27 cellular contexts compared by ENCODE assay signal in the genomic region with DNA sequence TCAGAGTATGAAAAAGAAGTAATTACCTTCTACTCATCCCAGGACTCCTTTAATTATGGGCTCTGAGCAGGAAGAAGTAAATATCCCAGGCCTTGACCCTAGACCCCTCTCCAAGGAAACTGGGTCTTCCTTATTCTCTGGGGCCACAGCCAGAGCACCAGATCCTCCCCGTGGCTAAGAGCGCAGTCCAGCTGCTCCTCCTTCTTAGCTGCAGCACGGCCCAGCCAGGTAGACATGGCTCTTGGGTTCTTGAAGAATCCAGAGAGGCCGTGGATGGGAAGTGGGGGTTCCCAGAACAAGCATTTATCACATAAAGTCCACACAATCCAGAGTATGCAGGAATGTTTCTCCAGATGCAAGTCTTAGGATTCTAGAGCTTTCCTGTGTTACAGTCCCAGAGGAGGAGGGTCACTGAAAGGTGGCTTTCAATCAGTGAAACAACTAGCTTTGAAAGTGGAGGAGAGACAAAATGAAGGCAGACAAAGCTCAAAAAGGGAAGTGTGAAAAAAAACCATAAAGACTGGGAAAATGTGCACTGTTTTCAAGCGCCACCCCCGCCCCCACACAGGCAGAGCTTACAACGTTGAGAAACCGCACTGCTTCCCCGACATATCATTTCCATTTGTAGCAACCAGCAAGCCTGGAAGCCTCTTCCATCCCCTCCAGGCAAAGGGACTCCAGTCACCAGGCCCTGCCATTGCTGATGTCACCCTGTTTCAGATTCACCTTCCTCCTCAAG.
"Had no signal": no experiment of that assay in that cellular context is flagged by ENCODE, and none has a peak within 500 bp of the region (broad histone marks: within the 10 kb centered on the region; RNA-seq: fewer than 3 reads in every experiment).

No MANE protein-coding gene starts in this region.

- ATAC-seq: activated CD8-positive, alpha-beta T cell treated with anti-CD3 and anti-CD28 coated beads for 36 hours; activated naive CD8-positive, alpha-beta T cell treated with anti-CD3 and anti-CD28 coated beads, Interleukin-2, amount 50 U/mL, for 24 hours; activated T-cell treated with anti-CD3 and anti-CD28 coated beads, Interleukin-2, amount 50 U/mL, for 4 hours; activated T-helper 17 cell treated with anti-CD3 and anti-CD28 coated beads, Interleukin-2, amount 50 U/mL, for 72 hours; foreskin keratinocyte; heart right ventricle; naive thymus-derived CD4-positive, alpha-beta T cell; psoas muscle; stimulated activated naive B cell treated with anti-CD40 and anti-IgM and Interleukin-4, amounts not matched to agents 10 μg/mL and 1 μg/mL and 100 μg/mL, for 72 hours had no signal

- H3K79me2 ChIP-seq: parathyroid adenoma had no signal

- H3K4me1 ChIP-seq: breast epithelium, esophagus muscularis mucosa, foreskin keratinocyte, heart right ventricle, parathyroid adenoma, psoas muscle, suprapubic skin, tibial artery had no signal

- H3K36me3 ChIP-seq: breast epithelium, esophagus muscularis mucosa, heart right ventricle, right atrium auricular region, suprapubic skin, tibial artery had no signal

- H3K27me3 ChIP-seq: foreskin keratinocyte, right atrium auricular region had no signal

- H2AFZ ChIP-seq: parathyroid adenoma had no signal

- H3K27ac ChIP-seq: breast epithelium, esophagus muscularis mucosa, foreskin keratinocyte, heart right ventricle, parathyroid adenoma, psoas muscle, right atrium auricular region, suprapubic skin, tibial artery had no signal

- H3K9me3 ChIP-seq: heart right ventricle, psoas muscle, right atrium auricular region, suprapubic skin had no signal

- H3K9ac ChIP-seq: parathyroid adenoma had no signal

- H3K4me3 ChIP-seq: breast epithelium, esophagus muscularis mucosa, heart right ventricle, psoas muscle, right atrium auricular region, suprapubic skin, tibial artery had no signal

- DNase-seq: activated B cell treated with CpG ODN at 0.5 μM for 24 hours; activated CD4-positive, alpha-beta T cell treated with anti-CD3 and anti-CD28 coated beads, Interleukin-2, amount 50 U/mL, for 1 hour; activated CD8-positive, alpha-beta T cell treated with anti-CD3 and anti-CD28 coated beads for 36 hours; activated gamma-delta T cell treated with Interleukin-2 at 50 U/mL for 16 hours; activated naive CD4-positive, alpha-beta T cell treated with anti-CD3 and anti-CD28 coated beads, Interleukin-2, amount 50 U/mL, for 16 hours; activated naive CD8-positive, alpha-beta T cell treated with anti-CD3 and anti-CD28 coated beads, Interleukin-2, amount 50 U/mL, for 24 hours; activated T-cell treated with anti-CD3 and anti-CD28 coated beads, Interleukin-2, amount 50 U/mL, for 4 hours; amygdala; dermis blood vessel endothelial cell; effector CD4-positive, alpha-beta T cell; foreskin keratinocyte; heart right ventricle; midbrain; naive thymus-derived CD4-positive, alpha-beta T cell; occipital lobe; psoas muscle; stimulated activated CD4-positive, alpha-beta T cell treated with anti-CD3 and anti-CD28 coated beads, Interleukin-15, amount 100 ng/mL, for 24 hours; stimulated activated CD4-positive, alpha-beta T cell treated with anti-CD3 and anti-CD28 coated beads, Interleukin-2, amount 100 ng/mL, for 24 hours; stimulated activated naive B cell treated with anti-CD40 and anti-IgM and Interleukin-4, amounts not matched to agents 10 μg/mL and 1 μg/mL and 100 μg/mL, for 72 hours; T-helper 2 cell; tibial artery had no signal
